ENCODE assay signal across 9 cellular contexts in the genomic region with DNA sequence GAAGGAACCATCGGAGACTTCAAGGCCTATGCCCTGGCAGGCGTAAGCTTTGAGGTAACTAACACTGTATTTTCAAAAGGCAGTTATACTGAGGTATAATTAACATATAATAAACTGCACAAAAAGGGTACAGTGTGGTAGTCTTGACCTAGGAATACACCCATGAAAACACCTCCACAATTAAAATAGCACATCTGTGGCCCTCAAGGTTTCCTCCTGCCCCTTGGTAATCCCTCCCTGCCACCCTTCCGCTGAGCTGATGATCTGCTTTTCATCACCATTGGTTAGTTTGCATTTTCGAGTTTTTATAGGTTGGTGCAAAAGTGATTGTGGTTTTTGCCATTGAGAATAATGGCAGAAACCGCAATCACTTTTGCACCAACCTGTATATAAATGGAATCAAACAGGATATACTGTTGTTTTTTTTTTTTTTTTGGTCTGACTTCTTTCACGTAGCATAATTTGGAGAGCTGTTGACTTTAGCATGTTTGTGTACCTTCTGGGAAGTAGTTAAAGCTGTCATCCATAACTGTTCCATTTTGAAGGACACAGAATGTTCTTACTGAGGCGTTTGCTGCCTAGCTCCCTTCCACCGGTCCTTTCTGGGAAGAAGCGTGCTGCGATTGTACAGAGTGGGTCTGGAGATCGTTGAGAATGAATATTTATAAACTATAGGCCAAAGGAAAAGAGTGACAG. TPM values are rescaled to one million over a fixed set of nuclear protein-coding genes. Genes with fewer than 3 reads are reported as not detected.
"Had no signal": no experiment of that assay in that cellular context is flagged by ENCODE, and none has a peak within 500 bp of the region (broad histone marks: within the 10 kb centered on the region; RNA-seq: fewer than 3 reads in every experiment).

No MANE protein-coding gene starts in this region.

RNA-seq across cellular contexts. Expression of gene ABCC6, which starts 52.2 kb away (rescaled TPM):
- total RNA-seq: activated B cell treated with CpG ODN at 0.5 μM for 24 hours; activated CD4-positive, alpha-beta memory T cell treated with anti-CD3 and anti-CD28 coated beads for 36 hours; activated CD4-positive, alpha-beta T cell treated with anti-CD3 and anti-CD28 coated beads, Interleukin-2, amount 10 ng/mL, durations not matched to agents 24 days and 14 days; activated CD4-positive, alpha-beta T cell treated with anti-CD3 and anti-CD28 coated beads, Interleukin-2, amount 10 ng/mL, durations not matched to agents 7 days and 5 days; activated CD8-positive, alpha-beta memory T cell treated with anti-CD3 and anti-CD28 coated beads for 36 hours; activated CD8-positive, alpha-beta T cell treated with anti-CD3 and anti-CD28 coated beads for 36 hours; activated CD8-positive, alpha-beta T cell treated with anti-CD3 and anti-CD28 coated beads, Interleukin-2, amount 10 ng/mL, durations not matched to agents 7 days and 5 days; T-helper 17 cell; T-helper 2 cell treated with Interferon-gamma antibody and Interleukin-4, amounts not matched to agents 100 ng/mL and 5 ng/mL, for 36 hours had no signal
